ENCODE assay signal across 9 cellular contexts in the genomic region with DNA sequence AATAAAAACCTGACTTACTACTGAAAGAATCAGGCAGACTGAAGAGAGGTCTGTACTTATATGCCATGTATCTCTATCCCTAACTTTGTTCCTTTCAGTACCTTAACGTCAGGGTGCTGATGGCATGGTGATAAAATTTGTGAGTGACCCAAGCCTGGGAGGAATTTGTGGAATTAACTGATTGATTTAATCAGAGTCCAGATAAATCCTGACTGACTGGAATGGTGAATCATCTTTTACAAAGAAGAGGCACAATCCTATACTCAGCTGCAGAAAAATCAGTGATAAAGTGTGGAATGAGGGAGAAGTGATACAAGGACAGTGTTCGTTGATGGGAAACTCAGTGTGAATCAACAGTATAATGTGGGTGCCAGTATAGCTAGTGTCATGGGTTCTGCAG. TPM values are rescaled to one million over a fixed set of nuclear protein-coding genes. Genes with fewer than 3 reads are reported as not detected.
A peak's percentile ranks its signal among the peaks of the same experiment; 100 is the strongest.
DNase-seq lines count a peak whose midpoint lies in the region; ATAC-seq, FAIRE-seq and TF ChIP-seq lines count a peak whose summit lies in the region.
"Had no signal": no experiment of that assay in that cellular context is flagged by ENCODE, and none has a peak within 500 bp of the region (broad histone marks: within the 10 kb centered on the region; RNA-seq: fewer than 3 reads in every experiment).

No MANE protein-coding gene starts in this region.

- H3K4me1 Mint-ChIP-seq in glutamatergic neuron (ENCODE audit: low read depth, unreplicated experiment): peaks cover 7% of the 10 kb centered on the region

- no peak for TF ChIP-seq CTCF in bronchial epithelial cell (IDR thresholded peaks at IDR 0.05; ENCODE audit: insufficient read depth, low read length, severe bottlenecking)
- TF ChIP-seq CTCF in osteoblast (IDR thresholded peaks at IDR 0.05; ENCODE audit: extremely low read depth, low read depth, low read length): no peak
- TF ChIP-seq CTCF in glutamatergic neuron (IDR thresholded peaks at IDR 0.05; ENCODE audit: partially characterized antibody, unreplicated experiment): no peak

- H3K4me1 ChIP-seq in osteoblast (ENCODE audit: insufficient read depth, low read length): peaks cover 25% of the 10 kb centered on the region

- H3K27ac ChIP-seq in osteoblast (ENCODE audit: low read depth, low read length): peak overlapping the region; percentile 84

- no peaks in the 10 kb centered on the region for H3K9me3 ChIP-seq in osteoblast (ENCODE audit: low read depth, low read length)

- H4K20me1 ChIP-seq in osteoblast (ENCODE audit: insufficient read depth, low read length): peaks cover 28% of the 10 kb centered on the region

- no peak overlapping the region for H2AFZ ChIP-seq in osteoblast (ENCODE audit: low read length)

- no peak for FAIRE-seq in bronchial epithelial cell (lab: Jason Lieb, UNC)

- peaks cover 11% of the 10 kb centered on the region for H3K27me3 Mint-ChIP-seq in glutamatergic neuron (ENCODE audit: unreplicated experiment)

- H3K27ac Mint-ChIP-seq in glutamatergic neuron (ENCODE audit: unreplicated experiment): no peak overlapping the region

- H3K36me3 ChIP-seq in bronchial epithelial cell (ENCODE audit: control insufficient read depth, insufficient read depth, low read length): peaks cover 7% of the 10 kb centered on the region
- H3K36me3 ChIP-seq in osteoblast (ENCODE audit: insufficient read depth, low read length): peaks cover 27% of the 10 kb centered on the region

- ATAC-seq in GM19395 (IDR thresholded peaks at IDR 0.05; ENCODE audit: unreplicated experiment): no peak

- H3K9me3 Mint-ChIP-seq in glutamatergic neuron (ENCODE audit: unreplicated experiment): peaks cover 7% of the 10 kb centered on the region

- peaks cover 97% of the 10 kb centered on the region for H3K79me2 ChIP-seq in osteoblast (ENCODE audit: insufficient read depth, low read length)

- H3K36me3 Mint-ChIP-seq in glutamatergic neuron (ENCODE audit: unreplicated experiment): no peaks in the 10 kb centered on the region

- peak overlapping the region; percentile 60 for H3K4me2 ChIP-seq in osteoblast (ENCODE audit: insufficient read depth, low read length)

- H3K27me3 ChIP-seq in bronchial epithelial cell (ENCODE audit: control insufficient read depth, insufficient read depth, low read length) (no peaks in the 10 kb centered on the region), osteoblast (ENCODE audit: insufficient read depth, low read length) (no peaks in the 10 kb centered on the region)

- DNase-seq in ELR (ENCODE audit: low read depth) (peak; percentile 63), bronchial epithelial cell (ENCODE audit: low read depth) (peak; percentile 39), osteoblast (ENCODE audit: insufficient read length, low spot score, missing footprints) (peak; percentile 79), OCI-M1 (lab: John Stamatoyannopoulos, UW) (no peak), glutamatergic neuron (no peak)
- DNase-seq: cerebellar nuclear complex, SW 1271 had no signal

- H3K4me3 ChIP-seq in bronchial epithelial cell (ENCODE audit: low read depth, low read length): no peak overlapping the region
- peak overlapping the region; percentile 17 for H3K4me3 ChIP-seq in osteoblast (ENCODE audit: insufficient read depth, low read length)

- H3K4me3 Mint-ChIP-seq in glutamatergic neuron (ENCODE audit: unreplicated experiment): no peak overlapping the region

TF ChIP-seq in PFSK-1, 5 proteins besides CTCF, POLR2A, EP300 and RAD21:
- 0 out of 2 replicates have a peak, but pooled peaks have one; percentile 17 for TF ChIP-seq POLR2AphosphoS5 (IDR thresholded peaks at IDR 0.05; ENCODE audit: low read depth, low read length)
- no peak for TF ChIP-seq SIN3A (IDR thresholded peaks at IDR 0.05; ENCODE audit: borderline replicate concordance, insufficient read depth, low read length)

RNA-seq across cellular contexts. Expression of gene TDG, which starts 3.7 kb away (rescaled TPM):
- 15.4 TPM for polyA plus RNA-seq in PFSK-1 (2012; ENCODE audit: insufficient read length, low read depth)
- total RNA-seq in bronchial epithelial cell (25.5 and 48.6 TPM in 2 replicates), osteoblast (20.9 and 23.2 TPM in 2 replicates), glutamatergic neuron (ENCODE audit: unreplicated experiment) (56.8 TPM)

RNA-seq across cellular contexts. Expression of gene HSP90B1, which starts 39.2 kb away (rescaled TPM):
- polyA plus RNA-seq in PFSK-1 (2012; ENCODE audit: insufficient read length, low read depth): 336 TPM
- total RNA-seq in bronchial epithelial cell (649 and 677 TPM in 2 replicates), osteoblast (430 and 436 TPM in 2 replicates), glutamatergic neuron (ENCODE audit: unreplicated experiment) (231 TPM)

Comparison
In these comparisons a context has a peak if more than half of its experiments do, and no peak if none do; other contexts are left out.
1. DNase-seq: peak in ELR (single experiment), bronchial epithelial cell (single experiment) and osteoblast (single experiment); none in OCI-M1 (single experiment) and glutamatergic neuron (single experiment).